Comparison of ENCODE assay signal across 26 cellular contexts in the genomic region with DNA sequence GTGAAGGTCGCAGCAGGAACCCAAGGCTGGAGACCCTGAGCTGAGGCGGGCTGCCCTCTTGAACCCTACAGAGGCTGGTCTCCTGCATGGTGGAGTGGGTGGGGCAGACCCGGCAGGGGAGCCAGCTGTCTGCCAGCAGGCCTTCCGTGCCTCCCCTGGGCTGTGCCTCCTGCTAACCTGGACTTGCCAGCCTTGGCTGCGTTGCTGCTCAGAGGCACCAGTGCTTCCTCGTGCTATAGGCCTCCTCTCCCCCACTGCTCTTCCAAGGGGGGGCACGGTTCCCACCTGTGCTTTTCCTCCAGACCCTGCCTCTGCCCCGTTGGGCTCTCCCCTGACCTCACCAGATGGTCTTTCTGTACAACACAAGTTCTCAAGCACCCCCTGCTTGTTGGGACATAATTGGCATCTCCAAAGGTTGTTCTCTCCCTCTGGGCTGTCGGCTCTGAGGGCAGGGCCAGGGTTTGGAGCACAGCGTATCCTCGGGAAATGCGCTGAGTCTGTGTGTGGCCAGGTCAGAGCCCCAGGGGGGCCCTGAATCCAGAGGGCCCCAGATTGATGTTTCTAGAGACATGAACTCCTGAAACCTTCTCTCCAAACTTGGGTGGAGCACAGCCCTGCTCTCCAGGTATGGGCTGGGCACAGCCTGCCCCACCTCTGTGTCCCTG. TPM values are rescaled to one million over a fixed set of nuclear protein-coding genes. Genes with fewer than 3 reads are reported as not detected.
"Had no signal": no experiment of that assay in that cellular context is flagged by ENCODE, and none has a peak within 500 bp of the region (broad histone marks: within the 10 kb centered on the region; RNA-seq: fewer than 3 reads in every experiment).

No MANE protein-coding gene starts in this region.

- H3K36me3 Mint-ChIP-seq: activated CD4-positive, alpha-beta memory T cell treated with anti-CD3 and anti-CD28 coated beads for 36 hours; activated naive CD4-positive, alpha-beta T cell treated with anti-CD3 and anti-CD28 coated beads, Interleukin-2, amount 10 ng/mL, durations not matched to agents 7 days and 5 days; activated naive CD8-positive, alpha-beta T cell treated with anti-CD3 and anti-CD28 coated beads, Interleukin-2, amount 10 ng/mL, durations not matched to agents 7 days and 5 days; brain; natural killer cell treated with Interleukin-12 subunit alpha and Interleukin-12 subunit beta and Interleukin-15 and Interleukin-18, amount 100 ng/mL, for 72 hours; stimulated activated memory B cell treated with anti-CD40 and anti-IgM and Interleukin-4, amounts not matched to agents 10 μg/mL and 1 μg/mL and 100 μg/mL, for 72 hours had no signal

- H3K9me3 Mint-ChIP-seq: activated CD4-positive, alpha-beta memory T cell treated with anti-CD3 and anti-CD28 coated beads for 36 hours; activated CD4-positive, alpha-beta T cell treated with anti-CD3 and anti-CD28 coated beads, Interleukin-2, amount 10 ng/mL, durations not matched to agents 24 days and 14 days; activated naive CD4-positive, alpha-beta T cell treated with anti-CD3 and anti-CD28 coated beads, Interleukin-2, amount 10 ng/mL, durations not matched to agents 7 days and 5 days; activated naive CD8-positive, alpha-beta T cell treated with anti-CD3 and anti-CD28 coated beads, Interleukin-2, amount 10 ng/mL, durations not matched to agents 7 days and 5 days; activated T-cell treated with anti-CD3 and anti-CD28 coated beads, Interleukin-2, amount 50 U/mL, for 24 hours; effector memory CD8-positive, alpha-beta T cell; natural killer cell treated with Interleukin-12 subunit alpha and Interleukin-12 subunit beta and Interleukin-15 and Interleukin-18, amount 100 ng/mL, for 72 hours; stimulated activated memory B cell treated with anti-CD40 and anti-IgM and Interleukin-4, amounts not matched to agents 10 μg/mL and 1 μg/mL and 100 μg/mL, for 72 hours had no signal

- ATAC-seq: effector memory CD8-positive, alpha-beta T cell; gastrocnemius medialis; mucosa of descending colon; natural killer cell treated with Interleukin-12 subunit alpha and Interleukin-12 subunit beta and Interleukin-15 and Interleukin-18, amount 100 ng/mL, for 72 hours; right lobe of liver; stimulated activated memory B cell treated with anti-CD40 and anti-IgM and Interleukin-4, amounts not matched to agents 10 μg/mL and 1 μg/mL and 100 μg/mL, for 72 hours; upper lobe of right lung had no signal

- DNase-seq: activated CD4-positive, alpha-beta memory T cell treated with anti-CD3 and anti-CD28 coated beads for 36 hours; activated CD4-positive, alpha-beta T cell treated with anti-CD3 and anti-CD28 coated beads, Interleukin-2, amount 10 ng/mL, durations not matched to agents 24 days and 14 days; activated CD4-positive, CD25-positive, alpha-beta regulatory T cell treated with anti-CD3 and anti-CD28 coated beads, Interleukin-2, amount 50 U/mL, for 72 hours; activated CD8-positive, alpha-beta memory T cell treated with anti-CD3 and anti-CD28 coated beads, Interleukin-2, amount 50 U/mL, for 48 hours; activated gamma-delta T cell; activated naive CD4-positive, alpha-beta T cell treated with anti-CD3 and anti-CD28 coated beads, Interleukin-2, amount 10 ng/mL, durations not matched to agents 7 days and 5 days; activated naive CD8-positive, alpha-beta T cell treated with anti-CD3 and anti-CD28 coated beads, Interleukin-2, amount 10 ng/mL, durations not matched to agents 7 days and 5 days; activated T-cell treated with anti-CD3 and anti-CD28 coated beads, Interleukin-2, amount 50 U/mL, for 24 hours; cortex of kidney; effector memory CD8-positive, alpha-beta T cell; erythroblast; gastrocnemius medialis; glutamatergic neuron; left ventricle myocardium inferior; stimulated activated CD4-positive, alpha-beta T cell treated with anti-CD3 and anti-CD28 coated beads, Interleukin-12 subunit alpha, Interleukin-12 subunit beta, amount 100 ng/mL, for 4 hours; stimulated activated CD4-positive, alpha-beta T cell treated with anti-CD3 and anti-CD28 coated beads, Interleukin-4, amount 100 ng/mL, for 24 hours; stimulated activated CD8-positive, alpha-beta memory T cell treated with anti-CD3 and anti-CD28 coated beads, Interleukin-4, amount 100 ng/mL, for 48 hours; stomach; T-helper 2 cell; tibial artery; upper lobe of right lung had no signal

- H3K4me1 Mint-ChIP-seq: activated CD4-positive, alpha-beta T cell treated with anti-CD3 and anti-CD28 coated beads, Interleukin-2, amount 10 ng/mL, durations not matched to agents 24 days and 14 days; activated naive CD4-positive, alpha-beta T cell treated with anti-CD3 and anti-CD28 coated beads, Interleukin-2, amount 10 ng/mL, durations not matched to agents 7 days and 5 days; activated naive CD8-positive, alpha-beta T cell treated with anti-CD3 and anti-CD28 coated beads, Interleukin-2, amount 10 ng/mL, durations not matched to agents 7 days and 5 days; stimulated activated memory B cell treated with anti-CD40 and anti-IgM and Interleukin-4, amounts not matched to agents 10 μg/mL and 1 μg/mL and 100 μg/mL, for 72 hours had no signal

- H3K4me3 Mint-ChIP-seq: activated CD4-positive, alpha-beta memory T cell treated with anti-CD3 and anti-CD28 coated beads for 36 hours; activated CD4-positive, alpha-beta T cell treated with anti-CD3 and anti-CD28 coated beads, Interleukin-2, amount 10 ng/mL, durations not matched to agents 24 days and 14 days; activated naive CD4-positive, alpha-beta T cell treated with anti-CD3 and anti-CD28 coated beads, Interleukin-2, amount 10 ng/mL, durations not matched to agents 7 days and 5 days; activated naive CD8-positive, alpha-beta T cell treated with anti-CD3 and anti-CD28 coated beads, Interleukin-2, amount 10 ng/mL, durations not matched to agents 7 days and 5 days; activated T-cell treated with anti-CD3 and anti-CD28 coated beads, Interleukin-2, amount 50 U/mL, for 24 hours; brain; effector memory CD8-positive, alpha-beta T cell; natural killer cell treated with Interleukin-12 subunit alpha and Interleukin-12 subunit beta and Interleukin-15 and Interleukin-18, amount 100 ng/mL, for 72 hours; stimulated activated memory B cell treated with anti-CD40 and anti-IgM and Interleukin-4, amounts not matched to agents 10 μg/mL and 1 μg/mL and 100 μg/mL, for 72 hours had no signal

- H3K27ac Mint-ChIP-seq: activated CD4-positive, alpha-beta memory T cell treated with anti-CD3 and anti-CD28 coated beads for 36 hours; activated CD4-positive, alpha-beta T cell treated with anti-CD3 and anti-CD28 coated beads, Interleukin-2, amount 10 ng/mL, durations not matched to agents 24 days and 14 days; activated naive CD4-positive, alpha-beta T cell treated with anti-CD3 and anti-CD28 coated beads, Interleukin-2, amount 10 ng/mL, durations not matched to agents 7 days and 5 days; activated naive CD8-positive, alpha-beta T cell treated with anti-CD3 and anti-CD28 coated beads, Interleukin-2, amount 10 ng/mL, durations not matched to agents 7 days and 5 days; activated T-cell treated with anti-CD3 and anti-CD28 coated beads, Interleukin-2, amount 50 U/mL, for 24 hours; effector memory CD8-positive, alpha-beta T cell; natural killer cell treated with Interleukin-12 subunit alpha and Interleukin-12 subunit beta and Interleukin-15 and Interleukin-18, amount 100 ng/mL, for 72 hours; stimulated activated memory B cell treated with anti-CD40 and anti-IgM and Interleukin-4, amounts not matched to agents 10 μg/mL and 1 μg/mL and 100 μg/mL, for 72 hours had no signal

RNA-seq across cellular contexts. Expression of gene ARHGEF4, which starts 6.7 kb away (rescaled TPM):
- total RNA-seq: natural killer cell treated with Interleukin-12 subunit alpha and Interleukin-12 subunit beta and Interleukin-15 and Interleukin-18, amount 100 ng/mL, for 72 hours had no signal
